ENCODE assay signal across 21 cellular contexts in the genomic region with DNA sequence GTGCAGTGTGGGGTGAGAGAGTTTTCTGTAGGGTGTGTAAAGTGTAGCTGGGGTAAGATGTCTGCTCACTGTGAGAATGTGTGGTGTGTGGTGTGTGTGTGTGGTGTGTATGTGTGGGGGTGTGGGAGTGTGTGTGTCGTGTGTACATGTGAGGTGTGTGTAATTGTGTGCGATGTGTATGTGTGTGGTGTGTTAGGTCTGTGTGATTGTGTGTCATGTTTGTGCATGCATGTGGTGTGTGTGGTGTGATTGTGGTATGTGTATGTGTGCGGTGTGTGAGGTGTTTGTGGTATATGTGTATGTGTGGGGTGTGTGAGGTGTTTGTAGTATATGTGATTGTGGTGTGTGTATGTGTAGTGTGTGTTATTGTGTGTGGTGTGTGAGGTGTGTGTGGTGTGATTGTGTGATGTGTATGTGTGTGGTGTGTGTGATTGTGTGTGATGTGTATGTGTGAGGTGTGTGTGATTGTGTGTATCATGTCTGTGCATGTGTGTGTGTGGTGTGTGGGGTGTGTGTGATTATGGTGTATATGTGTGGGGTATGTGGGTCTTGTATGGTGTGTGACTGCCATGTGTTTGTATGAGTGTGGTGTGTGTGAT.
"Had no signal": no experiment of that assay in that cellular context is flagged by ENCODE, and none has a peak within 500 bp of the region (broad histone marks: within the 10 kb centered on the region; RNA-seq: fewer than 3 reads in every experiment).

No MANE protein-coding gene starts in this region.

- H3K9me3 ChIP-seq: pancreas, psoas muscle, right atrium auricular region, thoracic aorta had no signal

- H3K27me3 ChIP-seq: pancreas, right atrium auricular region had no signal

- H3K27me3 Mint-ChIP-seq: activated CD4-positive, alpha-beta T cell treated with anti-CD3 and anti-CD28 coated beads, Interleukin-2, amount 10 ng/mL, durations not matched to agents 7 days and 5 days; activated naive CD8-positive, alpha-beta T cell treated with anti-CD3 and anti-CD28 coated beads, Interleukin-2, amount 10 ng/mL, durations not matched to agents 7 days and 5 days had no signal

- H3K27ac ChIP-seq: epithelial cell of prostate, pancreas, psoas muscle, right atrium auricular region, thoracic aorta, VCaP had no signal

- H3K27ac Mint-ChIP-seq: activated CD4-positive, alpha-beta T cell treated with anti-CD3 and anti-CD28 coated beads, Interleukin-2, amount 10 ng/mL, durations not matched to agents 7 days and 5 days; activated CD8-positive, alpha-beta T cell treated with anti-CD3 and anti-CD28 coated beads for 36 hours; activated naive CD4-positive, alpha-beta T cell treated with anti-CD3 and anti-CD28 coated beads for 36 hours; activated naive CD8-positive, alpha-beta T cell treated with anti-CD3 and anti-CD28 coated beads, Interleukin-2, amount 10 ng/mL, durations not matched to agents 7 days and 5 days; natural killer cell; T-helper 2 cell treated with Interferon-gamma antibody and Interleukin-4, amounts not matched to agents 5 μg/mL and 100 μg/mL, for 36 hours had no signal

- H3K9me3 Mint-ChIP-seq: activated CD4-positive, alpha-beta T cell treated with anti-CD3 and anti-CD28 coated beads, Interleukin-2, amount 10 ng/mL, durations not matched to agents 7 days and 5 days; activated CD8-positive, alpha-beta T cell treated with anti-CD3 and anti-CD28 coated beads for 36 hours; activated naive CD4-positive, alpha-beta T cell treated with anti-CD3 and anti-CD28 coated beads for 36 hours; activated naive CD8-positive, alpha-beta T cell treated with anti-CD3 and anti-CD28 coated beads, Interleukin-2, amount 10 ng/mL, durations not matched to agents 7 days and 5 days; activated T-cell treated with anti-CD3 and anti-CD28 coated beads, Interleukin-2, amount 50 U/mL, for 4 hours; natural killer cell; T-helper 2 cell treated with Interferon-gamma antibody and Interleukin-4, amounts not matched to agents 5 μg/mL and 100 μg/mL, for 36 hours had no signal

- H3K36me3 Mint-ChIP-seq: activated naive CD8-positive, alpha-beta T cell treated with anti-CD3 and anti-CD28 coated beads, Interleukin-2, amount 10 ng/mL, durations not matched to agents 7 days and 5 days; natural killer cell had no signal

- FAIRE-seq: kidney, pancreas had no signal

- H3K36me3 ChIP-seq: pancreas, right atrium auricular region, thoracic aorta had no signal

- H3K4me1 ChIP-seq: pancreas, psoas muscle, right atrium auricular region had no signal

- H3K4me3 Mint-ChIP-seq: activated CD4-positive, alpha-beta T cell treated with anti-CD3 and anti-CD28 coated beads, Interleukin-2, amount 10 ng/mL, durations not matched to agents 7 days and 5 days; activated CD8-positive, alpha-beta T cell treated with anti-CD3 and anti-CD28 coated beads for 36 hours; activated naive CD4-positive, alpha-beta T cell treated with anti-CD3 and anti-CD28 coated beads for 36 hours; activated naive CD8-positive, alpha-beta T cell treated with anti-CD3 and anti-CD28 coated beads, Interleukin-2, amount 10 ng/mL, durations not matched to agents 7 days and 5 days; activated T-cell treated with anti-CD3 and anti-CD28 coated beads, Interleukin-2, amount 50 U/mL, for 4 hours; natural killer cell; T-helper 2 cell treated with Interferon-gamma antibody and Interleukin-4, amounts not matched to agents 5 μg/mL and 100 μg/mL, for 36 hours had no signal

- DNase-seq: activated CD4-positive, alpha-beta T cell treated with anti-CD3 and anti-CD28 coated beads, Interleukin-2, amount 10 ng/mL, durations not matched to agents 7 days and 5 days; activated CD8-positive, alpha-beta T cell treated with anti-CD3 and anti-CD28 coated beads for 36 hours; activated naive CD4-positive, alpha-beta T cell treated with anti-CD3 and anti-CD28 coated beads for 36 hours; activated naive CD8-positive, alpha-beta T cell treated with anti-CD3 and anti-CD28 coated beads, Interleukin-2, amount 10 ng/mL, durations not matched to agents 7 days and 5 days; activated T-cell treated with anti-CD3 and anti-CD28 coated beads, Interleukin-2, amount 50 U/mL, for 4 hours; amniotic stem cell; cerebellar nuclear complex; cortex of kidney; kidney; natural killer cell; pancreas; psoas muscle; stimulated activated CD4-positive, alpha-beta T cell treated with anti-CD3 and anti-CD28 coated beads, Interleukin-4, amount 100 ng/mL, for 24 hours; stimulated activated naive CD4-positive, alpha-beta T cell treated with Interleukin-2 at 50 U/mL for 16 hours had no signal

- H3K4me1 Mint-ChIP-seq: activated CD4-positive, alpha-beta T cell treated with anti-CD3 and anti-CD28 coated beads, Interleukin-2, amount 10 ng/mL, durations not matched to agents 7 days and 5 days; activated naive CD8-positive, alpha-beta T cell treated with anti-CD3 and anti-CD28 coated beads, Interleukin-2, amount 10 ng/mL, durations not matched to agents 7 days and 5 days had no signal

- ATAC-seq: activated CD4-positive, CD25-positive, alpha-beta regulatory T cell treated with anti-CD3 and anti-CD28 coated beads, Interleukin-2, amount 50 U/mL, for 24 hours; activated CD8-positive, alpha-beta T cell treated with anti-CD3 and anti-CD28 coated beads for 36 hours; activated T-cell treated with anti-CD3 and anti-CD28 coated beads, Interleukin-2, amount 50 U/mL, for 4 hours; pancreas; psoas muscle had no signal

- H3K4me3 ChIP-seq: lung, pancreas, psoas muscle, right atrium auricular region, thoracic aorta had no signal
